Comparison of ENCODE assay signal across 8 cellular contexts in the genomic region with DNA sequence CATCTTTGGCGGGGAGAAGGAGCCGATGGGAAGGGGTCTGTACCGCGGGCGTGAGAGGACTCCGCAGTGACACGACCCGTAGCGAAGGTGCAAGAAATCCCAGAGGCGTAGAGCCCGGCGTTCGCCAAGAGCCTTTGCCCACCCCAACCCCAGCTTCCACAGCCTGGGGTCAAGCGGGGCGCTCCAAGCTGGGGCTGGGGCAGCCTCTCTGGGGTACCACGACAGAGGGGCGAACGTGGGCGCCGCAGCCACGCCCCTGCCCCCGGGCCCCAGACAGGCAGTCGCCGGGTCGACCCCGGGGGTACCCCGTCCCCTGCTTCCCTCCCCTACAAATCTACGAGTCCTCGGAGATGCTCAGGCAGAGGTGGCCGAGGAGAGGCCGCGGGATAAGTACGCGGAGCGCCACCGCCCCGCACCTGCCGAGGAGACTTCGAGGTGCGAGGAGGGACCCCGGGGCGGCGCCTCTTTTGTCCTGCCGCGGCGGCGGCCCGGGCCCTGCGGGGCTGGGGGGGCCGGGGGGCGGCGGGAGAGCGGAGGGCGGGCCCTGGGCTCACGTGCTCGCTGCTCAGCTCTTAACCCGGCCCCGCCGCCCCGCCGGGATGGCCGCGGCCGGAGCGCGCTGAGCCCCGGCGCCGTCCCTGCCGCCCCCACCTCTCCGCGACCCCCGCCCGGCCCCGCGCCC. TPM values are rescaled to one million over a fixed set of nuclear protein-coding genes. Genes with fewer than 3 reads are reported as not detected.
DNase-seq lines count a peak whose midpoint lies in the region; ATAC-seq and TF ChIP-seq lines count a peak whose summit lies in the region.

Gene ADAM11, plus strand, starts transcription at position 575 of the 682 bp plus-strand sequence. CDS start 212 bp downstream, outside the sequence.

- CTCF ChIA-PET in Calu3 (lab: Charles Lee): interaction anchor here (0.5 kb wide), 1 partner anchor 64 kb away, joined by 5 read pairs; no protein-coding TSS in a partner anchor

- peak within 1 kb of the TSS; percentile 93 for H3K18ac ChIP-seq in neuronal stem cell (ENCODE audit: low read length)

- peak within 1 kb of the TSS; percentile 84 for H2BK12ac ChIP-seq in neuronal stem cell (ENCODE audit: low read length)

- H3K27me3 Mint-ChIP-seq in Calu3 (ENCODE audit: unreplicated experiment) (peaks cover 41% of the 10 kb centered on the region), endodermal cell (ENCODE audit: insufficient read depth) (peaks cover 70% of the 10 kb centered on the region)

- peaks cover 10% of the 10 kb centered on the region for H3K36me3 Mint-ChIP-seq in Calu3 (ENCODE audit: insufficient read depth, unreplicated experiment)
- no peaks in the 10 kb centered on the region for H3K36me3 Mint-ChIP-seq in endodermal cell (ENCODE audit: low read depth)

- H2AK5ac ChIP-seq in neuronal stem cell (ENCODE audit: low read depth, low read length): peak within 1 kb of the TSS; percentile 96

- H3K4me2 ChIP-seq in neuronal stem cell (ENCODE audit: insufficient read depth, low read length, poor library complexity, severe bottlenecking): peak within 1 kb of the TSS; percentile 97

- peak within 1 kb of the TSS; percentile 99 for H2BK15ac ChIP-seq in neuronal stem cell (ENCODE audit: low read length)

- H3K4me3 Mint-ChIP-seq in Calu3 (ENCODE audit: low read depth, unreplicated experiment) (peak within 1 kb of the TSS; percentile 61), endodermal cell (peak within 1 kb of the TSS; percentile 34)

- TF ChIP-seq CTCF in Calu3 (IDR thresholded peaks at IDR 0.05; ENCODE audit: unreplicated experiment) (no peak), endodermal cell (conservative IDR thresholded peaks at IDR 0.05) (no peak)

- H3K27ac ChIP-seq in endodermal cell (ENCODE audit: low read depth, low read length) (no peak within 1 kb of the TSS), neuronal stem cell (replicated peaks; ENCODE audit: low read length) (no peak within 1 kb of the TSS)

- peaks cover 1% of the 10 kb centered on the region for H3K79me1 ChIP-seq in neuronal stem cell (ENCODE audit: low read depth, low read length)

- intact Hi-C loops in Calu3 (cut with micrococcal nuclease; ENCODE audit: unreplicated experiment): no loop called here

- H3K23ac ChIP-seq in neuronal stem cell (ENCODE audit: low read depth, low read length, poor library complexity): peak within 1 kb of the TSS; percentile 73

- H3K27ac Mint-ChIP-seq in Calu3 (ENCODE audit: unreplicated experiment): no peak within 1 kb of the TSS
- H3K27ac Mint-ChIP-seq in endodermal cell: no peak within 1 kb of the TSS

- H3K36me3 ChIP-seq in endodermal cell (ENCODE audit: control insufficient read depth, insufficient read depth, low read length) (no peaks in the 10 kb centered on the region), neuronal stem cell (replicated peaks in 1 of 2; ENCODE audit: control insufficient read depth in 2 of 2, insufficient read depth in 2 of 2, low read length in 2 of 2) (no peaks in the 10 kb centered on the region)

- ATAC-seq in HG03457 (IDR thresholded peaks at IDR 0.05; ENCODE audit: unreplicated experiment) (no peak), HG03135 (IDR thresholded peaks at IDR 0.05; ENCODE audit: unreplicated experiment) (no peak)

- H2BK120ac ChIP-seq in neuronal stem cell (ENCODE audit: low read depth, low read length): peak within 1 kb of the TSS; percentile 94

- H3K4me1 ChIP-seq in endodermal cell (ENCODE audit: control insufficient read depth, insufficient read depth, low read length): peaks cover 4% of the 10 kb centered on the region
- peaks cover 4 to 6% of the 10 kb centered on the region in 2 donors for H3K4me1 ChIP-seq in neuronal stem cell (ENCODE audit: control insufficient read depth in 2 of 2, insufficient read depth in 1 of 2, low read depth in 1 of 2, low read length in 2 of 2)

- no TSS peak for BruUV-seq in Calu3 (replicated peaks; lab: Mats Ljungman, UMichigan)

- H3K9me3 Mint-ChIP-seq in Calu3 (ENCODE audit: low read depth, unreplicated experiment): no peaks in the 10 kb centered on the region
- H3K9me3 Mint-ChIP-seq in endodermal cell: no peaks in the 10 kb centered on the region

- peak within 1 kb of the TSS; percentile 89 for H3K14ac ChIP-seq in neuronal stem cell (ENCODE audit: low read length)

- H3K27me3 ChIP-seq in endodermal cell (ENCODE audit: control insufficient read depth, insufficient read depth, low read length, poor library complexity, severe bottlenecking) (peaks cover 38% of the 10 kb centered on the region), neuronal stem cell (ENCODE audit: control insufficient read depth in 3 of 3, insufficient read depth in 3 of 3, low read depth in 1 of 3, low read length in 3 of 3) (peaks cover 2 to 39% (median 29%) of the 10 kb centered on the region in 3 experiments)

- peak within 1 kb of the TSS; percentile 95 for H2AFZ ChIP-seq in neuronal stem cell (ENCODE audit: low read length)

- no peak within 1 kb of the TSS for H4K8ac ChIP-seq in neuronal stem cell (ENCODE audit: low read depth, low read length)

- peak within 1 kb of the TSS; percentile 82 for H2BK5ac ChIP-seq in neuronal stem cell (ENCODE audit: low read length)

- H3K9ac ChIP-seq in endodermal cell (ENCODE audit: extremely low read depth, low read length, poor library complexity, severe bottlenecking) (no peak within 1 kb of the TSS), neuronal stem cell (ENCODE audit: low read depth, low read length, poor library complexity) (peak within 1 kb of the TSS; percentile 86)

- H3K9me3 ChIP-seq in endodermal cell (ENCODE audit: control insufficient read depth, low read length) (no peaks in the 10 kb centered on the region), neuronal stem cell (replicated peaks in 1 of 2; ENCODE audit: control insufficient read depth in 2 of 2, insufficient read depth in 1 of 2, low read depth in 1 of 2, low read length in 2 of 2) (peaks cover 0 to 3% of the 10 kb centered on the region in 2 donors)

- no peak for DNase-seq in Calu3
- peak; percentile 71 for DNase-seq in NCI-H69 (lab: John Stamatoyannopoulos, UW)
- peak; percentile 84 for DNase-seq in endodermal cell
- no peak for DNase-seq in neuronal stem cell (ENCODE audit: low spot score)
- no peak for DNase-seq in foreskin melanocyte
- no peak for DNase-seq in T1000 (lab: John Stamatoyannopoulos, UW)

- H3K4me1 Mint-ChIP-seq in Calu3 (ENCODE audit: low read depth, unreplicated experiment) (no peaks in the 10 kb centered on the region), endodermal cell (no peaks in the 10 kb centered on the region)

- no peak within 1 kb of the TSS for H4K91ac ChIP-seq in neuronal stem cell (ENCODE audit: low read depth, low read length, poor library complexity)

- 0 to 4% methylated on average over 1 to 70 of the region's 76 CpGs for WGBS in endodermal cell (ENCODE audit: insufficient coverage in 1 of 2, insufficient read length in 1 of 2), 2 experiments
- WGBS in neuronal stem cell (ENCODE audit: extremely low coverage in 2 of 2, insufficient read length in 2 of 2, insufficient replicate concordance in 1 of 2), 2 donors: no CpG with 5 or more reads among the region's 76 CpGs

- H3K4me3 ChIP-seq in endodermal cell (ENCODE audit: low read length): peak within 1 kb of the TSS; percentile 58
- peak within 1 kb of the TSS; percentile 48 to 77 for H3K4me3 ChIP-seq in neuronal stem cell (ENCODE audit: low read length in 2 of 2)

- H3K4ac ChIP-seq in neuronal stem cell (ENCODE audit: low read length): peak within 1 kb of the TSS; percentile 76

RNA-seq across cellular contexts. Expression of gene ADAM11, which starts in this region (rescaled TPM):
- 0.57 and 1.2 TPM in 2 replicates for total RNA-seq in Calu3 (2022)
- 1 to 10 TPM; 1.9 to 3.5 TPM for total RNA-seq in endodermal cell
- polyA plus RNA-seq in endodermal cell (2013, experiment 1 of 2): 3.9 TPM
- 3.6 TPM for polyA plus RNA-seq in endodermal cell (2013, experiment 2 of 2)
- 2.9 TPM for polyA plus RNA-seq in neuronal stem cell (2013, experiment 1 of 2)
- 2.7 TPM for polyA plus RNA-seq in neuronal stem cell (2013, experiment 2 of 2)

Comparison
In these comparisons a context has a peak if more than half of its experiments do, and no peak if none do; other contexts are left out.
1. DNase-seq: peak in NCI-H69 (single experiment) and endodermal cell (single experiment); none in Calu3 (single experiment), neuronal stem cell (single experiment), foreskin melanocyte (single experiment) and T1000 (single experiment).